In genomic region chr10:92972066-92972870, GRCh38 we compare ENCODE assay signal across 11 cellular contexts.
DNase-seq lines count a peak whose midpoint lies in the region; ATAC-seq and TF ChIP-seq lines count a peak whose summit lies in the region.
"Had no signal": no experiment of that assay in that cellular context is flagged by ENCODE, and none has a peak within 500 bp of the region (broad histone marks: within the 10 kb centered on the region; RNA-seq: fewer than 3 reads in every experiment).

No MANE protein-coding gene starts in this region.

- H3K4me1 ChIP-seq in HCT116 (ENCODE audit: control insufficient read depth in 1 of 2, insufficient read depth in 2 of 2, low read length in 2 of 2) (peaks cover 15 to 27% of the 10 kb centered on the region in 2 experiments), testis (no peaks in the 10 kb centered on the region)

- peak; percentile 78 for DNase-seq in HCT116 (ENCODE audit: low read depth, low spot score)
- peak; percentile 17 for DNase-seq in RKO (ENCODE audit: low spot score)
- peak; percentile 72 for DNase-seq in fibroblast of gingiva (ENCODE audit: low read depth)
- no peak for DNase-seq in stimulated activated naive B cell treated with anti-CD40 and anti-IgM and Interleukin-4, amounts not matched to agents 10 μg/mL and 1 μg/mL and 100 μg/mL, for 72 hours
- no peak for DNase-seq in testis
- DNase-seq in activated T-helper 2 cell treated with anti-CD3 and anti-CD28 coated beads, Interferon-gamma antibody, Interleukin-2, Interleukin-4, amounts not matched to agents 10 μg/mL and 5 μg/mL and 100 μg/mL, durations not matched to agents 14 hours and 24 hours and 36 hours (ENCODE audit: low spot score), result no peak
- DNase-seq: activated CD8-positive, alpha-beta memory T cell treated with anti-CD3 and anti-CD28 coated beads, Interleukin-2, amount 10 ng/mL, durations not matched to agents 7 days and 5 days; endodermal cell; naive thymus-derived CD4-positive, alpha-beta T cell; NCI-H524 had no signal

- no peak overlapping the region for H3K4me3 Mint-ChIP-seq in stimulated activated naive B cell treated with anti-CD40 and anti-IgM and Interleukin-4, amounts not matched to agents 10 μg/mL and 1 μg/mL and 100 μg/mL, for 72 hours
- H3K4me3 Mint-ChIP-seq in activated T-helper 2 cell treated with anti-CD3 and anti-CD28 coated beads, Interferon-gamma antibody, Interleukin-2, Interleukin-4, amounts not matched to agents 10 μg/mL and 5 μg/mL and 100 μg/mL, durations not matched to agents 14 hours and 24 hours and 36 hours (ENCODE audit: low read depth), result no peak overlapping the region
- H3K4me3 Mint-ChIP-seq: activated CD8-positive, alpha-beta memory T cell treated with anti-CD3 and anti-CD28 coated beads, Interleukin-2, amount 10 ng/mL, durations not matched to agents 7 days and 5 days; endodermal cell; naive thymus-derived CD4-positive, alpha-beta T cell had no signal

- no peaks in the 10 kb centered on the region for H3K27me3 Mint-ChIP-seq in stimulated activated naive B cell treated with anti-CD40 and anti-IgM and Interleukin-4, amounts not matched to agents 10 μg/mL and 1 μg/mL and 100 μg/mL, for 72 hours
- H3K27me3 Mint-ChIP-seq in activated T-helper 2 cell treated with anti-CD3 and anti-CD28 coated beads, Interferon-gamma antibody, Interleukin-2, Interleukin-4, amounts not matched to agents 10 μg/mL and 5 μg/mL and 100 μg/mL, durations not matched to agents 14 hours and 24 hours and 36 hours (ENCODE audit: low read depth), result no peaks in the 10 kb centered on the region
- H3K27me3 Mint-ChIP-seq: activated CD8-positive, alpha-beta memory T cell treated with anti-CD3 and anti-CD28 coated beads, Interleukin-2, amount 10 ng/mL, durations not matched to agents 7 days and 5 days; naive thymus-derived CD4-positive, alpha-beta T cell had no signal

- peaks cover 0 to 4% of the 10 kb centered on the region in 2 donors for H3K4me1 Mint-ChIP-seq in stimulated activated naive B cell treated with anti-CD40 and anti-IgM and Interleukin-4, amounts not matched to agents 10 μg/mL and 1 μg/mL and 100 μg/mL, for 72 hours
- no peaks in the 10 kb centered on the region for H3K4me1 Mint-ChIP-seq in activated T-helper 2 cell treated with anti-CD3 and anti-CD28 coated beads, Interferon-gamma antibody, Interleukin-2, Interleukin-4, amounts not matched to agents 10 μg/mL and 5 μg/mL and 100 μg/mL, durations not matched to agents 14 hours and 24 hours and 36 hours (ENCODE audit: low read depth)
- H3K4me1 Mint-ChIP-seq: endodermal cell had no signal

- CTCF ChIA-PET in HCT116 (lab: Charles Lee), result interaction anchor here (1.3 to 1.4 kb wide), 2 partner anchors 9 to 34 kb away, joined by 3 to 5 read pairs; no protein-coding TSS in a partner anchor

- H4K20me1 ChIP-seq in HCT116 (ENCODE audit: insufficient read depth), result no peaks in the 10 kb centered on the region

- H3K27ac ChIP-seq in HCT116 (ENCODE audit: low read depth, low read length) (peak overlapping the region; percentile 50), testis (no peak overlapping the region)

- intact Hi-C loops in HCT116 (cut with micrococcal nuclease) (no loop called here), testis (cut with DNase I; ENCODE audit: low total_unique reads) (no loop called here)
- intact Hi-C loops in activated T-helper 2 cell treated with anti-CD3 and anti-CD28 coated beads, Interferon-gamma antibody, Interleukin-2, Interleukin-4, amounts not matched to agents 10 μg/mL and 5 μg/mL and 100 μg/mL, durations not matched to agents 14 hours and 24 hours and 36 hours (cut with micrococcal nuclease), result no loop called here

- no peaks in the 10 kb centered on the region for H3K79me2 ChIP-seq in HCT116 (ENCODE audit: insufficient read depth, low read length)

- H3K36me3 Mint-ChIP-seq in stimulated activated naive B cell treated with anti-CD40 and anti-IgM and Interleukin-4, amounts not matched to agents 10 μg/mL and 1 μg/mL and 100 μg/mL, for 72 hours, result peaks cover 27 to 43% of the 10 kb centered on the region in 2 donors
- peaks cover 17% of the 10 kb centered on the region for H3K36me3 Mint-ChIP-seq in activated T-helper 2 cell treated with anti-CD3 and anti-CD28 coated beads, Interferon-gamma antibody, Interleukin-2, Interleukin-4, amounts not matched to agents 10 μg/mL and 5 μg/mL and 100 μg/mL, durations not matched to agents 14 hours and 24 hours and 36 hours (ENCODE audit: low read depth)

- TF ChIP-seq POLR2A in HCT116 (IDR thresholded peaks at IDR 0.05; ENCODE audit: borderline replicate concordance, extremely low read depth, insufficient read depth, insufficient read length), result no peak
- no peak for TF ChIP-seq POLR2A in testis (IDR thresholded peaks at IDR 0.05)

- H3K9ac ChIP-seq in HCT116 (ENCODE audit: low read length), result peak overlapping the region; percentile 41

- H2AFZ ChIP-seq in HCT116 (ENCODE audit: low read depth, low read length, poor library complexity, severe bottlenecking), result peak overlapping the region; percentile 19

- RAD21 ChIA-PET in HCT116 (lab: Charles Lee; ENCODE audit: low non-redundant PET in 1 of 2, low total read pairs in 2 of 2, uncharacterized antibody in 2 of 2, unreplicated experiment in 2 of 2), result no interaction called here

- TF ChIP-seq CTCF in HCT116 (IDR thresholded peaks at IDR 0.05 in 2 of 3, conservative IDR thresholded peaks at IDR 0.05 in 1 of 3; ENCODE audit: borderline replicate concordance in 1 of 3, insufficient read depth in 1 of 3, low read depth in 2 of 3, low read length in 2 of 3) (no peak), testis (IDR thresholded peaks at IDR 0.05) (no peak)

- WGBS in testis, 2 donors, result 59 to 63% methylated on average over 3 of the region's 3 CpGs

- POLR2A ChIA-PET in HCT116 (lab: Charles Lee), result no interaction called here

- peak overlapping the region; percentile 65 for H3K27ac Mint-ChIP-seq in stimulated activated naive B cell treated with anti-CD40 and anti-IgM and Interleukin-4, amounts not matched to agents 10 μg/mL and 1 μg/mL and 100 μg/mL, for 72 hours
- no peak overlapping the region for H3K27ac Mint-ChIP-seq in activated T-helper 2 cell treated with anti-CD3 and anti-CD28 coated beads, Interferon-gamma antibody, Interleukin-2, Interleukin-4, amounts not matched to agents 10 μg/mL and 5 μg/mL and 100 μg/mL, durations not matched to agents 14 hours and 24 hours and 36 hours
- H3K27ac Mint-ChIP-seq: activated CD8-positive, alpha-beta memory T cell treated with anti-CD3 and anti-CD28 coated beads, Interleukin-2, amount 10 ng/mL, durations not matched to agents 7 days and 5 days; endodermal cell; naive thymus-derived CD4-positive, alpha-beta T cell had no signal

- peak overlapping the region; percentile 66 for H3K4me2 ChIP-seq in HCT116 (ENCODE audit: low read length)

- no peaks in the 10 kb centered on the region for H3K9me2 ChIP-seq in HCT116 (ENCODE audit: insufficient read depth)

- no peaks in the 10 kb centered on the region for H3K27me3 ChIP-seq in HCT116 (ENCODE audit: insufficient read depth, low read length)
- no peaks in the 10 kb centered on the region for H3K27me3 ChIP-seq in testis

- ATAC-seq in HCT116 (peak; percentile 94), GM21576 (IDR thresholded peaks at IDR 0.05; ENCODE audit: unreplicated experiment) (no peak)
- ATAC-seq in stimulated activated naive B cell treated with anti-CD40 and anti-IgM and Interleukin-4, amounts not matched to agents 10 μg/mL and 1 μg/mL and 100 μg/mL, for 72 hours (replicated peaks), result no peak
- ATAC-seq: activated CD8-positive, alpha-beta memory T cell treated with anti-CD3 and anti-CD28 coated beads, Interleukin-2, amount 10 ng/mL, durations not matched to agents 7 days and 5 days; naive thymus-derived CD4-positive, alpha-beta T cell had no signal

- H3K9me3 Mint-ChIP-seq in stimulated activated naive B cell treated with anti-CD40 and anti-IgM and Interleukin-4, amounts not matched to agents 10 μg/mL and 1 μg/mL and 100 μg/mL, for 72 hours, result peaks cover 5% of the 10 kb centered on the region in 2 donors
- peaks cover 4% of the 10 kb centered on the region for H3K9me3 Mint-ChIP-seq in activated T-helper 2 cell treated with anti-CD3 and anti-CD28 coated beads, Interferon-gamma antibody, Interleukin-2, Interleukin-4, amounts not matched to agents 10 μg/mL and 5 μg/mL and 100 μg/mL, durations not matched to agents 14 hours and 24 hours and 36 hours

- no peak for TF ChIP-seq RAD21 in HCT116 (IDR thresholded peaks at IDR 0.05; ENCODE audit: low read depth)

- no TSS peak for BruUV-seq in HCT116 (replicated peaks; lab: Mats Ljungman, UMichigan)

- H3K36me3 ChIP-seq in HCT116 (ENCODE audit: control insufficient read depth in 1 of 2, insufficient read depth in 2 of 2, low read length in 2 of 2) (no peaks in the 10 kb centered on the region), testis (ENCODE audit: low read depth, missing control alignments) (no peaks in the 10 kb centered on the region)

- peak overlapping the region in 1 of 2 experiments; percentile 27; a peak in 2 of 4 replicates for H3K4me3 ChIP-seq in HCT116 (replicated peaks in 1 of 2; ENCODE audit: low read depth in 1 of 2, low read length in 2 of 2)
- H3K4me3 ChIP-seq in testis, result no peak overlapping the region

- H3K9me3 ChIP-seq in HCT116 (ENCODE audit: control insufficient read depth in 1 of 2, insufficient read depth in 1 of 2, low read depth in 1 of 2, low read length in 2 of 2) (no peaks in the 10 kb centered on the region), testis (no peaks in the 10 kb centered on the region)

TF ChIP-seq in HCT116, 20 proteins besides CTCF, POLR2A, EP300 and RAD21 (continues in another document):
- TF ChIP-seq FOSL1 (IDR thresholded peaks at IDR 0.05; ENCODE audit: low read depth) (peak; percentile 94), ELF1 (IDR thresholded peaks at IDR 0.05; ENCODE audit: borderline replicate concordance, low read depth) (peak; percentile 41; the same call in 1 of the 2 replicates), EGR1 (IDR thresholded peaks at IDR 0.05; ENCODE audit: low read depth) (no peak), TCF7L2 (IDR thresholded peaks at IDR 0.05; ENCODE audit: borderline replicate concordance, extremely low read depth, insufficient read depth, insufficient read length) (peak; percentile 38), SP1 (IDR thresholded peaks at IDR 0.05; ENCODE audit: low read depth) (peak; percentile 85), SIN3A (IDR thresholded peaks at IDR 0.05; ENCODE audit: low read depth) (peak; percentile 70), CBX3 (IDR thresholded peaks at IDR 0.05; ENCODE audit: low read depth) (peak; percentile 78), JUND (IDR thresholded peaks at IDR 0.05) (peak; percentile 94), CEBPB (IDR thresholded peaks at IDR 0.05; ENCODE audit: low read depth) (peak; percentile 86), MAX (IDR thresholded peaks at IDR 0.05) (peak; percentile 85), POLR2AphosphoS5 (IDR thresholded peaks at IDR 0.05; ENCODE audit: low read depth, low read length) (peak; percentile 21; the same call in 1 of the 2 replicates)

Comparison
In these comparisons a context has a peak if more than half of its experiments do, and no peak if none do; other contexts are left out.
1. DNase-seq: peak in HCT116 (single experiment), RKO (single experiment) and fibroblast of gingiva (single experiment); none in stimulated activated naive B cell treated with anti-CD40 and anti-IgM and Interleukin-4, amounts not matched to agents 10 μg/mL and 1 μg/mL and 100 μg/mL, for 72 hours (single experiment), testis (single experiment) and activated T-helper 2 cell treated with anti-CD3 and anti-CD28 coated beads, Interferon-gamma antibody, Interleukin-2, Interleukin-4, amounts not matched to agents 10 μg/mL and 5 μg/mL and 100 μg/mL, durations not matched to agents 14 hours and 24 hours and 36 hours (single experiment).